1 cellular context compared by ENCODE assay signal in the genomic region with DNA sequence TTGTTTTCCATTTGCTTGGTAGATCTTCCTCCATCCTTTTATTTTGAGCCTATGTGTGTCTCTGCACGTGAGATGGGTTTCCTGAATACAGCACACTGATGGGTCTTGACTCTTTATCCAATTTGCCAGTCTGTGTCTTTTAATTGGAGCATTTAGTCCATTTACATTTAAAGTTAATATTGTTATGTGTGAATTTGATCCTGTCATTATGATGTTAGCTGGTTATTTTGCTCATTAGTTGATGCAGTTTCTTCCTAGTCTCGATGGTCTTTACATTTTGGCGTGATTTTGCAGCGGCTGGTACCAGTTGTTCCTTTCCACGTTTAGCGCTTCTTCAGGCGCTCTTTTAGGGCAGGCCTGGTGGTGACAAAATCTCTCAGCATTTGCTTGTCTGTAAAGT. TPM values are rescaled to one million over a fixed set of nuclear protein-coding genes. Genes with fewer than 3 reads are reported as not detected.
"Had no signal": no experiment of that assay in that cellular context is flagged by ENCODE, and none has a peak within 500 bp of the region (broad histone marks: within the 10 kb centered on the region; RNA-seq: fewer than 3 reads in every experiment).

No MANE protein-coding gene starts in this region.

RNA-seq across cellular contexts. Expression of gene IQUB, which starts 7.9 kb away (rescaled TPM):
- total RNA-seq: G401 had no signal
